In the genomic region with DNA sequence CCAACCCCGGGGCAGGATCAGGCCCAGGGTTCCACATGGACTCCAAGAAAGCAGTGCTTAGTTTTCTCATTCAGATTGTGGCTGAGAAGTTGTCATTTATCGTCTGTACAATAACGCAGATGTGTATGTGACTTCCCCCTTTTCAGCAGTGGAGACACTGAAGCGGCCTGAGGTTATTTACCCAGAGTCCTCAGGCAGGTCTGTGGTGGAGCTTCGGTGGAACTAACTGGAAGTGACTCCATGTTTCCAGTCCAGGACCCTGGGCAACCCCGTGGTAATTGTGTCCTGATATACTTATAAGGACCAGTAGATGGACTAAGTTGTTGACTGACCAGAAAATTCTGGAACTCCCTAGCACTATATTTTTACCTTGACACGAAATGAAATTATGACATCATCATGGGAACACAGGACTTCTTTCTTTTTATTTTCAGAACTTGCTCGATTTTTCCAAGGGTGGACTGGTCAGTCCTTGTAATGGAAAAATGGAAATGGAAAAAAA, we compare ENCODE assay signal across 8 cellular contexts. TPM values are rescaled to one million over a fixed set of nuclear protein-coding genes. Genes with fewer than 3 reads are reported as not detected.
DNase-seq lines count a peak whose midpoint lies in the region; ATAC-seq, FAIRE-seq and TF ChIP-seq lines count a peak whose summit lies in the region.
"Had no signal": no experiment of that assay in that cellular context is flagged by ENCODE, and none has a peak within 500 bp of the region (broad histone marks: within the 10 kb centered on the region; RNA-seq: fewer than 3 reads in every experiment).

No MANE protein-coding gene starts in this region.

- no peaks in the 10 kb centered on the region for H3K27me3 ChIP-seq in gastrocnemius medialis

- H3K27me3 Mint-ChIP-seq in activated T-helper 2 cell treated with anti-CD3 and anti-CD28 coated beads, Interferon-gamma antibody, Interleukin-2, Interleukin-4, amounts not matched to agents 10 μg/mL and 5 μg/mL and 100 μg/mL, durations not matched to agents 14 hours and 24 hours and 36 hours (ENCODE audit: low read depth), result no peaks in the 10 kb centered on the region

- no peak for ATAC-seq in gastrocnemius medialis

- no peaks in the 10 kb centered on the region for H3K9me3 Mint-ChIP-seq in activated T-helper 2 cell treated with anti-CD3 and anti-CD28 coated beads, Interferon-gamma antibody, Interleukin-2, Interleukin-4, amounts not matched to agents 10 μg/mL and 5 μg/mL and 100 μg/mL, durations not matched to agents 14 hours and 24 hours and 36 hours

- H3K4me1 ChIP-seq in gastrocnemius medialis, result peaks cover 19 to 31% of the 10 kb centered on the region in 2 donors

- peaks cover 0 to 3% of the 10 kb centered on the region in 2 donors for H3K36me3 ChIP-seq in gastrocnemius medialis

- DNase-seq in GM12892 (ENCODE audit: insufficient read length), result no peak
- peak; percentile 90 for DNase-seq in MV-4-11 (lab: John Stamatoyannopoulos, UW)
- DNase-seq in activated T-helper 2 cell treated with anti-CD3 and anti-CD28 coated beads, Interferon-gamma antibody, Interleukin-2, Interleukin-4, amounts not matched to agents 10 μg/mL and 5 μg/mL and 100 μg/mL, durations not matched to agents 14 hours and 24 hours and 36 hours (ENCODE audit: low spot score), result no peak
- DNase-seq in gastrocnemius medialis, result peak in 1 of 2 donors; percentile 38
- no peak for DNase-seq in NCI-H1417 (lab: John Stamatoyannopoulos, UW)
- no peak for DNase-seq in DMS153 (lab: John Stamatoyannopoulos, UW)
- DNase-seq in NCI-H1092 treated with DMSO at 0.1 percent for 48 hours (lab: John Stamatoyannopoulos, UW), result no peak

- no peak for TF ChIP-seq POLR2A in GM12892 (IDR thresholded peaks at IDR 0.05; ENCODE audit: low read depth, low read length)
- no peak for TF ChIP-seq POLR2A in gastrocnemius medialis (IDR thresholded peaks at IDR 0.05)

- H3K4me1 Mint-ChIP-seq in activated T-helper 2 cell treated with anti-CD3 and anti-CD28 coated beads, Interferon-gamma antibody, Interleukin-2, Interleukin-4, amounts not matched to agents 10 μg/mL and 5 μg/mL and 100 μg/mL, durations not matched to agents 14 hours and 24 hours and 36 hours (ENCODE audit: low read depth), result peaks cover 38% of the 10 kb centered on the region

- intact Hi-C loops in activated T-helper 2 cell treated with anti-CD3 and anti-CD28 coated beads, Interferon-gamma antibody, Interleukin-2, Interleukin-4, amounts not matched to agents 10 μg/mL and 5 μg/mL and 100 μg/mL, durations not matched to agents 14 hours and 24 hours and 36 hours (cut with micrococcal nuclease), result loop anchor here (10.0 kb wide), 1 partner anchor 933 kb away; a partner anchor contains a TSS
- intact Hi-C loops in gastrocnemius medialis (cut with DNase I; ENCODE audit: low total_unique reads), result loop anchor here (5.0 kb wide), 3 partner anchors 65 to 205 kb away; a partner anchor contains a TSS

- H3K4me3 Mint-ChIP-seq in activated T-helper 2 cell treated with anti-CD3 and anti-CD28 coated beads, Interferon-gamma antibody, Interleukin-2, Interleukin-4, amounts not matched to agents 10 μg/mL and 5 μg/mL and 100 μg/mL, durations not matched to agents 14 hours and 24 hours and 36 hours (ENCODE audit: low read depth), result peak overlapping the region; percentile 95

- peak overlapping the region; percentile 89 to 97 (median 96) for H3K27ac ChIP-seq in gastrocnemius medialis

- peaks cover 34% of the 10 kb centered on the region for H3K36me3 Mint-ChIP-seq in activated T-helper 2 cell treated with anti-CD3 and anti-CD28 coated beads, Interferon-gamma antibody, Interleukin-2, Interleukin-4, amounts not matched to agents 10 μg/mL and 5 μg/mL and 100 μg/mL, durations not matched to agents 14 hours and 24 hours and 36 hours (ENCODE audit: low read depth)

- H3K4me3 ChIP-seq in gastrocnemius medialis, result peak overlapping the region in 2 of 4 donors; percentile 79 to 87

- in situ Hi-C loops in gastrocnemius medialis (cut with MboI; ENCODE audit: low sequenced_read_pairs in 4 of 4), result loop anchor here in 3 of 4 donors (10.0 kb wide), 2 partner anchors 53 to 57 kb away; a partner anchor contains a TSS

- peak overlapping the region; percentile 65 for H3K27ac Mint-ChIP-seq in activated T-helper 2 cell treated with anti-CD3 and anti-CD28 coated beads, Interferon-gamma antibody, Interleukin-2, Interleukin-4, amounts not matched to agents 10 μg/mL and 5 μg/mL and 100 μg/mL, durations not matched to agents 14 hours and 24 hours and 36 hours

- TF ChIP-seq CTCF in gastrocnemius medialis (IDR thresholded peaks at IDR 0.05 in 4 of 5, conservative IDR thresholded peaks at IDR 0.05 in 1 of 5), result peak in 1 of 5 experiments; percentile 14

- H3K9me3 ChIP-seq in gastrocnemius medialis, result no peaks in the 10 kb centered on the region

- FAIRE-seq in GM12892 (lab: Jason Lieb, UNC), result peak; percentile 9
- FAIRE-seq: endometrium had no signal

RNA-seq across cellular contexts. Expression of a gene that starts 1.0 kb away (rescaled TPM):
- polyA plus RNA-seq in GM12892 (2012; ENCODE audit: missing spikeins), result 33.4 TPM
- 44.3 and 44.6 TPM in 2 replicates for total RNA-seq in activated T-helper 2 cell treated with anti-CD3 and anti-CD28 coated beads, Interferon-gamma antibody, Interleukin-2, Interleukin-4, amounts not matched to agents 10 μg/mL and 5 μg/mL and 100 μg/mL, durations not matched to agents 14 hours and 24 hours and 36 hours
- 10 to 100 TPM; 18.7 to 39.8 (median 26.1) TPM for total RNA-seq in gastrocnemius medialis

RNA-seq across cellular contexts. Expression of a gene that starts 53.7 kb away (rescaled TPM):
- 28.8 TPM for polyA plus RNA-seq in GM12892 (2012; ENCODE audit: missing spikeins)
- total RNA-seq in activated T-helper 2 cell treated with anti-CD3 and anti-CD28 coated beads, Interferon-gamma antibody, Interleukin-2, Interleukin-4, amounts not matched to agents 10 μg/mL and 5 μg/mL and 100 μg/mL, durations not matched to agents 14 hours and 24 hours and 36 hours, result 13.8 and 18.2 TPM in 2 replicates
- total RNA-seq in gastrocnemius medialis, result 1 to 10 TPM; 1.6 to 3.5 (median 3.0) TPM
